Comparison of ENCODE assay signal across 8 cellular contexts in genomic region chr16:66695935-66696668, GRCh38. TPM values are rescaled to one million over a fixed set of nuclear protein-coding genes. Genes with fewer than 3 reads are reported as not detected.
DNase-seq lines count a peak whose midpoint lies in the region; ATAC-seq and TF ChIP-seq lines count a peak whose summit lies in the region.

No MANE protein-coding gene starts in this region.

- intact Hi-C loops in activated T-helper 2 cell treated with anti-CD3 and anti-CD28 coated beads, Interferon-gamma antibody, Interleukin-2, Interleukin-4, amounts not matched to agents 10 μg/mL and 5 μg/mL and 100 μg/mL, durations not matched to agents 14 hours and 24 hours and 36 hours (cut with micrococcal nuclease) = loop anchor here (5.0 kb wide), 1 partner anchor 89 kb away; no protein-coding TSS in a partner anchor
- intact Hi-C loops in left cardiac atrium (cut with DNase I) = no loop called here

- H3K27me3 Mint-ChIP-seq in activated T-helper 2 cell treated with anti-CD3 and anti-CD28 coated beads, Interferon-gamma antibody, Interleukin-2, Interleukin-4, amounts not matched to agents 10 μg/mL and 5 μg/mL and 100 μg/mL, durations not matched to agents 14 hours and 24 hours and 36 hours (ENCODE audit: low read depth) = peaks cover 39% of the 10 kb centered on the region

- H3K4me3 ChIP-seq in GM12875 (ENCODE audit: low read depth, low read length) = peak overlapping the region; percentile 28

- no peak overlapping the region for H3K27ac Mint-ChIP-seq in activated T-helper 2 cell treated with anti-CD3 and anti-CD28 coated beads, Interferon-gamma antibody, Interleukin-2, Interleukin-4, amounts not matched to agents 10 μg/mL and 5 μg/mL and 100 μg/mL, durations not matched to agents 14 hours and 24 hours and 36 hours

- TF ChIP-seq CTCF in GM12875 (IDR thresholded peaks at IDR 0.05; ENCODE audit: borderline replicate concordance, insufficient read depth, low read depth, low read length) = no peak

- H3K9me3 Mint-ChIP-seq in activated T-helper 2 cell treated with anti-CD3 and anti-CD28 coated beads, Interferon-gamma antibody, Interleukin-2, Interleukin-4, amounts not matched to agents 10 μg/mL and 5 μg/mL and 100 μg/mL, durations not matched to agents 14 hours and 24 hours and 36 hours = no peaks in the 10 kb centered on the region

- ATAC-seq in GM21825 (IDR thresholded peaks at IDR 0.05; ENCODE audit: unreplicated experiment) (peak; percentile 20), left cardiac atrium (peak; percentile 12 to 39)

- H3K4me1 Mint-ChIP-seq in activated T-helper 2 cell treated with anti-CD3 and anti-CD28 coated beads, Interferon-gamma antibody, Interleukin-2, Interleukin-4, amounts not matched to agents 10 μg/mL and 5 μg/mL and 100 μg/mL, durations not matched to agents 14 hours and 24 hours and 36 hours (ENCODE audit: low read depth) = peaks cover 12% of the 10 kb centered on the region

- H3K4me3 Mint-ChIP-seq in activated T-helper 2 cell treated with anti-CD3 and anti-CD28 coated beads, Interferon-gamma antibody, Interleukin-2, Interleukin-4, amounts not matched to agents 10 μg/mL and 5 μg/mL and 100 μg/mL, durations not matched to agents 14 hours and 24 hours and 36 hours (ENCODE audit: low read depth) = peak overlapping the region; percentile 68

- H3K36me3 Mint-ChIP-seq in activated T-helper 2 cell treated with anti-CD3 and anti-CD28 coated beads, Interferon-gamma antibody, Interleukin-2, Interleukin-4, amounts not matched to agents 10 μg/mL and 5 μg/mL and 100 μg/mL, durations not matched to agents 14 hours and 24 hours and 36 hours (ENCODE audit: low read depth) = no peaks in the 10 kb centered on the region

- peak; percentile 34 for DNase-seq in M059J (ENCODE audit: low read depth)
- DNase-seq in activated T-helper 2 cell treated with anti-CD3 and anti-CD28 coated beads, Interferon-gamma antibody, Interleukin-2, Interleukin-4, amounts not matched to agents 10 μg/mL and 5 μg/mL and 100 μg/mL, durations not matched to agents 14 hours and 24 hours and 36 hours (ENCODE audit: low spot score) = no peak
- DNase-seq in left cardiac atrium = no peak
- DNase-seq in retina = peak; percentile 54
- no peak for DNase-seq in SHP77 treated with DMSO at 0.1 percent for 48 hours (lab: John Stamatoyannopoulos, UW)
- no peak for DNase-seq in epidermal melanocyte (ENCODE audit: insufficient read length, low spot score)

RNA-seq across cellular contexts. Expression of gene CMTM4, which starts 0.4 kb away (rescaled TPM):
- total RNA-seq in M059J (2014; rRNA removed; shearing (Covaris generic)) = 15.2 and 18.4 TPM in 2 replicates
- total RNA-seq in activated T-helper 2 cell treated with anti-CD3 and anti-CD28 coated beads, Interferon-gamma antibody, Interleukin-2, Interleukin-4, amounts not matched to agents 10 μg/mL and 5 μg/mL and 100 μg/mL, durations not matched to agents 14 hours and 24 hours and 36 hours = 3.8 and 4.0 TPM in 2 replicates
- total RNA-seq in left cardiac atrium = 10 to 100 TPM; 14.4 to 15.1 TPM

RNA-seq across cellular contexts. Expression of gene DYNC1LI2, which starts 55.3 kb away (rescaled TPM):
- 79.5 and 92.4 TPM in 2 replicates for total RNA-seq in M059J (2014; rRNA removed; shearing (Covaris generic))
- total RNA-seq in activated T-helper 2 cell treated with anti-CD3 and anti-CD28 coated beads, Interferon-gamma antibody, Interleukin-2, Interleukin-4, amounts not matched to agents 10 μg/mL and 5 μg/mL and 100 μg/mL, durations not matched to agents 14 hours and 24 hours and 36 hours = 54.6 and 62.7 TPM in 2 replicates
- total RNA-seq in left cardiac atrium = 10 to 100 TPM; 81.6 to 90.6 TPM

Comparison
In these comparisons a context has a peak if more than half of its experiments do, and no peak if none do; other contexts are left out.
1. DNase-seq: peak in M059J (single experiment) and retina (single experiment); none in activated T-helper 2 cell treated with anti-CD3 and anti-CD28 coated beads, Interferon-gamma antibody, Interleukin-2, Interleukin-4, amounts not matched to agents 10 μg/mL and 5 μg/mL and 100 μg/mL, durations not matched to agents 14 hours and 24 hours and 36 hours (single experiment), left cardiac atrium (single experiment), SHP77 treated with DMSO at 0.1 percent for 48 hours (single experiment) and epidermal melanocyte (single experiment).